ENCODE assay signal across 7 cellular contexts in the genomic region with DNA sequence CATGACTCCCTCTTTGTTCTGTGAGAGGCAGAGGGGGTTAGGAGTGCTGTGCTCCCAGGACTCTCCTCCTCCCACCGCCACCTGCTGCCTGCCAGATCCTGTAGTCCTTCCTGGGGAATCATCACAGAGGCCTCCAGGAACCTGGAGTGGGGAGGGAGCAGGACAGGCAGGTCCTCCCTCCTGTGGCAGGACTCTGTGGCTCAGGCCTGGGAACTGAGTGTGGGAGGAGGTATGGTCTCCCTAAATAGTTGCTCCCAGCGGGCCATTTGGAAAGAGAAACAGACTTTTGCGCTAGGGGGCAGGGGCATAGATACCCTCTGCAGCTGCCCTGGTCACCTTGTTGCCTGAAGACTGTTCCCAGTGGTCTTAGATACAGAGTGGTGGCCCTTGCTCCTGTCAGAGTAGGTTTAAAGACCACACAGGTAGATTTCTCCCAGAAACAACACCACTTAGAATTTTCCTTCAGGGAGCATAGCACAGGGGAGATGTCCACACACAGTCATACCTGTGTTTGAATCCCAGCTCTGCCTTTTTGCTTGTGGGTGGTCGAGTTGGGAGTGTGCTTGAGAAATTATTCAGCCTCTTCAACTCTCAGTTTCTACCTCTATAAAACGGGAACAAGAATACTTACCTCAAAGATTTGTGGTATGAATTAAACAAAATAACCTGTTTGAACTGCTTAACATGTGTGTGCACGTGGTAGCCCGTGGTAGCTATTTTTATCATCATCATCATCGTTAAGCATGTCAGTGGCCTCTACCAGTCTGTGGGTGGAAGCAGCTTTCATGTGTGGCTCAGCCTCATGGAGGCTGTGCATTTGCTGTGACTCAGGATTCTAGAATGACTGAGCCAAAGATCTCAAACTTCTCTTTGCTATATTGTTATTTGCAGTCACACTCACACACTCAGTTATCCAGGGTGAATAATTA. TPM values are rescaled to one million over a fixed set of nuclear protein-coding genes. Genes with fewer than 3 reads are reported as not detected.
A peak's percentile ranks its signal among the peaks of the same experiment; 100 is the strongest.
DNase-seq lines count a peak whose midpoint lies in the region; ATAC-seq and TF ChIP-seq lines count a peak whose summit lies in the region.

No MANE protein-coding gene starts in this region.

- TF ChIP-seq POLR2A in suprapubic skin (IDR thresholded peaks at IDR 0.05) = no peak

- TF ChIP-seq CTCF in coronary artery (IDR thresholded peaks at IDR 0.05) (no peak), psoas muscle (IDR thresholded peaks at IDR 0.05) (no peak), suprapubic skin (IDR thresholded peaks at IDR 0.05) (no peak)

- no peaks in the 10 kb centered on the region for H3K27me3 ChIP-seq in psoas muscle (ENCODE audit: insufficient read depth in 3 of 3, low read length in 2 of 3)
- H3K27me3 ChIP-seq in suprapubic skin = no peaks in the 10 kb centered on the region

- H3K4me3 ChIP-seq in coronary artery (no peak overlapping the region), psoas muscle (peak overlapping the region; percentile 36), suprapubic skin (no peak overlapping the region)

- H3K36me3 ChIP-seq in psoas muscle (ENCODE audit: insufficient read depth in 1 of 2, low read depth in 1 of 2) = peaks cover 0 to 8% of the 10 kb centered on the region in 2 donors
- H3K36me3 ChIP-seq in suprapubic skin = no peaks in the 10 kb centered on the region

- peak; percentile 62 for DNase-seq in activated CD4-positive, CD25-positive, alpha-beta regulatory T cell treated with anti-CD3 and anti-CD28 coated beads, Interleukin-2, amount 50 U/mL, for 16 hours (ENCODE audit: low read depth, low spot score)
- DNase-seq in coronary artery (ENCODE audit: low spot score) (no peak), psoas muscle (no peak), suprapubic skin (ENCODE audit: low spot score in 2 of 2) (no peak), NCI-H526 (lab: John Stamatoyannopoulos, UW) (no peak)

- peak; percentile 56 for ATAC-seq in GM19328 (IDR thresholded peaks at IDR 0.05; ENCODE audit: unreplicated experiment)
- ATAC-seq in HG03354 (IDR thresholded peaks at IDR 0.05; ENCODE audit: poor library complexity, severe bottlenecking, unreplicated experiment) = peak; percentile 48
- ATAC-seq in psoas muscle = peak; percentile 56 to 65 (median 58)

- peak overlapping the region; percentile 62 to 85 for H3K27ac ChIP-seq in coronary artery
- peak overlapping the region; percentile 82 for H3K27ac ChIP-seq in psoas muscle
- no peak overlapping the region for H3K27ac ChIP-seq in suprapubic skin

- H3K4me1 ChIP-seq in psoas muscle (peaks cover 95% of the 10 kb centered on the region), suprapubic skin (peaks cover 95% of the 10 kb centered on the region)

- no peak for TF ChIP-seq EP300 in suprapubic skin (IDR thresholded peaks at IDR 0.05)

- H3K9me3 ChIP-seq in psoas muscle = no peaks in the 10 kb centered on the region
- H3K9me3 ChIP-seq in suprapubic skin = no peaks in the 10 kb centered on the region

- WGBS in psoas muscle, 3 donors = 50 to 61% (median 51%) methylated on average over 8 of the region's 8 CpGs
- 50% methylated on average over 7 of the region's 8 CpGs for WGBS in suprapubic skin

- intact Hi-C loops in psoas muscle (cut with DNase I) = no loop called here

RNA-seq across cellular contexts. Expression of a gene that starts 55.8 kb away (rescaled TPM):
- 100 to 1,000 TPM in 1 of 4 donors, 10 to 100 TPM in 3; 26.6 to 145 (median 74.7) TPM for total RNA-seq in psoas muscle
- 10 to 100 TPM; 37.7 to 93.7 (median 60.6) TPM for polyA plus RNA-seq in psoas muscle
- 10 to 100 TPM; 23.2 to 36.6 (median 26.3) TPM for total RNA-seq in suprapubic skin
